In the genomic region with DNA sequence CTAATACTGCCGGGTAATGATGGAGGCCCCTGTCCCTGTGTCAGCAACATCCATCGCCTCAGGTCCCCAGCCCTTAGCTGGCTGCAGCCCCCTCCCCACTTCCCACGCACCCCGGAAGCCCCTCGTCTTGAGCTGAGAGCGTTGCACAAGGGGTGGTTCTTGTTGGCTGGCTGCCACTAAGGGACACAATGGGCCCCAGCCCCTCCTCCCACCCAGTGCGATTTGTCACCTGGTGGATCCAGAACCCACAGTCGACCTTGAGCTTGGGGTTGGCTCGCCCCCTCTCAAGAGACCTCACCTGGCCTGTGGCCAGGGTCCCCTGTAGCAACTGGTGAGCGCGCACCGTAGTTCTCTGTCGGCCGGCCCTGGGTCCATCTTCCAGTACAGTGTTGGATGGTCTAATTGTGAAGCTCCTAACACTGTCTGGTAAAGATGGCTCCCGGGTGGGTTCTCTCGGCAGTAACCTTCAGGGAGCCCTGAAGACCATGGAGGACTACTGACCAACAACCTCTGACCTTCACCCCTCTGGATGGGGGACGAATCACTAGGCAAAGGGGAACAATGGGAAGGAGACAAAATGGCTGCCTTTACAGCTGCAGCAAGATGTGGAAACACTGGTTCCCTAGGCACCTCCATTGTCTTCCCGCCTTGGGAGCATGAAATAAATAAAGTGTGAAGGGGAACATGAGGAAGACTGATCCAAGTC, we compare ENCODE assay signal across 9 cellular contexts. TPM values are rescaled to one million over a fixed set of nuclear protein-coding genes. Genes with fewer than 3 reads are reported as not detected.
DNase-seq lines count a peak whose midpoint lies in the region; ATAC-seq and TF ChIP-seq lines count a peak whose summit lies in the region.
"Had no signal": no experiment of that assay in that cellular context is flagged by ENCODE, and none has a peak within 500 bp of the region (broad histone marks: within the 10 kb centered on the region; RNA-seq: fewer than 3 reads in every experiment).

No MANE protein-coding gene starts in this region.

- H3K27ac ChIP-seq in cardiac muscle cell (peak overlapping the region; percentile 69), upper lobe of right lung (peak overlapping the region; percentile 94)

- H3K36me3 ChIP-seq in cardiac muscle cell (peaks cover 36% of the 10 kb centered on the region), upper lobe of right lung (peaks cover 38% of the 10 kb centered on the region)

- H3K9me3 Mint-ChIP-seq in activated T-helper 2 cell treated with anti-CD3 and anti-CD28 coated beads, Interferon-gamma antibody, Interleukin-2, Interleukin-4, amounts not matched to agents 10 μg/mL and 5 μg/mL and 100 μg/mL, durations not matched to agents 14 hours and 24 hours and 36 hours: no peaks in the 10 kb centered on the region

- no peaks in the 10 kb centered on the region for H3K27me3 ChIP-seq in cardiac muscle cell
- H3K27me3 ChIP-seq in upper lobe of right lung: no peaks in the 10 kb centered on the region

- peaks cover 68% of the 10 kb centered on the region for H3K36me3 Mint-ChIP-seq in activated T-helper 2 cell treated with anti-CD3 and anti-CD28 coated beads, Interferon-gamma antibody, Interleukin-2, Interleukin-4, amounts not matched to agents 10 μg/mL and 5 μg/mL and 100 μg/mL, durations not matched to agents 14 hours and 24 hours and 36 hours (ENCODE audit: low read depth)

- ATAC-seq in Right ventricle myocardium superior (ENCODE audit: poor library complexity) (no peak), left lobe of liver (no peak), upper lobe of right lung (no peak), HG03139 (IDR thresholded peaks at IDR 0.05; ENCODE audit: unreplicated experiment) (no peak), HG02840 (IDR thresholded peaks at IDR 0.05; ENCODE audit: low FRiP score, unreplicated experiment) (no peak), HG03565 (IDR thresholded peaks at IDR 0.05; ENCODE audit: unreplicated experiment) (no peak)

- H3K4me3 ChIP-seq in cardiac muscle cell (no peak overlapping the region), upper lobe of right lung (peak overlapping the region; percentile 46)

- TF ChIP-seq CTCF in cardiac muscle cell (IDR thresholded peaks at IDR 0.05; ENCODE audit: low read depth, low read length) (no peak), upper lobe of right lung (IDR thresholded peaks at IDR 0.05) (no peak)

- no peaks in the 10 kb centered on the region for H3K27me3 Mint-ChIP-seq in activated T-helper 2 cell treated with anti-CD3 and anti-CD28 coated beads, Interferon-gamma antibody, Interleukin-2, Interleukin-4, amounts not matched to agents 10 μg/mL and 5 μg/mL and 100 μg/mL, durations not matched to agents 14 hours and 24 hours and 36 hours (ENCODE audit: low read depth)

- no peak overlapping the region for H3K4me3 Mint-ChIP-seq in activated T-helper 2 cell treated with anti-CD3 and anti-CD28 coated beads, Interferon-gamma antibody, Interleukin-2, Interleukin-4, amounts not matched to agents 10 μg/mL and 5 μg/mL and 100 μg/mL, durations not matched to agents 14 hours and 24 hours and 36 hours (ENCODE audit: low read depth)

- intact Hi-C loops in Right ventricle myocardium superior (cut with DNase I) (no loop called here), upper lobe of right lung (cut with DNase I) (loop anchor here (10.0 kb wide), 1 partner anchor 151 kb away; no protein-coding TSS in a partner anchor)
- intact Hi-C loops in activated T-helper 2 cell treated with anti-CD3 and anti-CD28 coated beads, Interferon-gamma antibody, Interleukin-2, Interleukin-4, amounts not matched to agents 10 μg/mL and 5 μg/mL and 100 μg/mL, durations not matched to agents 14 hours and 24 hours and 36 hours (cut with micrococcal nuclease): loop anchor here (2.0 kb wide), 1 partner anchor 39 kb away; no protein-coding TSS in a partner anchor

- H3K9me3 ChIP-seq in cardiac muscle cell (ENCODE audit: low read depth) (no peaks in the 10 kb centered on the region), upper lobe of right lung (no peaks in the 10 kb centered on the region)

- H3K4me1 ChIP-seq in cardiac muscle cell (ENCODE audit: low read depth) (peaks cover 13% of the 10 kb centered on the region), upper lobe of right lung (peaks cover 51% of the 10 kb centered on the region)

- H3K4me1 Mint-ChIP-seq in activated T-helper 2 cell treated with anti-CD3 and anti-CD28 coated beads, Interferon-gamma antibody, Interleukin-2, Interleukin-4, amounts not matched to agents 10 μg/mL and 5 μg/mL and 100 μg/mL, durations not matched to agents 14 hours and 24 hours and 36 hours (ENCODE audit: low read depth): peaks cover 48% of the 10 kb centered on the region

- DNase-seq in cardiac muscle cell (ENCODE audit: low read depth in 1 of 2, low spot score in 1 of 2) (no peak), Right ventricle myocardium superior (no peak), left lobe of liver (ENCODE audit: low spot score) (peak; percentile 49), upper lobe of right lung (peak; percentile 69)
- DNase-seq in activated T-helper 2 cell treated with anti-CD3 and anti-CD28 coated beads, Interferon-gamma antibody, Interleukin-2, Interleukin-4, amounts not matched to agents 10 μg/mL and 5 μg/mL and 100 μg/mL, durations not matched to agents 14 hours and 24 hours and 36 hours (ENCODE audit: low spot score): no peak
- DNase-seq: foreskin fibroblast had no signal

- H3K27ac Mint-ChIP-seq in activated T-helper 2 cell treated with anti-CD3 and anti-CD28 coated beads, Interferon-gamma antibody, Interleukin-2, Interleukin-4, amounts not matched to agents 10 μg/mL and 5 μg/mL and 100 μg/mL, durations not matched to agents 14 hours and 24 hours and 36 hours: peak overlapping the region; percentile 75

RNA-seq across cellular contexts. Expression of gene PHB2, which starts 6.6 kb away (rescaled TPM):
- 350 and 388 TPM in 2 replicates for total RNA-seq in cardiac muscle cell
- 181 and 228 TPM in 2 replicates for polyA plus RNA-seq in cardiac muscle cell
- 136 TPM for total RNA-seq in Right ventricle myocardium superior
- total RNA-seq in activated T-helper 2 cell treated with anti-CD3 and anti-CD28 coated beads, Interferon-gamma antibody, Interleukin-2, Interleukin-4, amounts not matched to agents 10 μg/mL and 5 μg/mL and 100 μg/mL, durations not matched to agents 14 hours and 24 hours and 36 hours: 381 and 391 TPM in 2 replicates
- 129 TPM for total RNA-seq in left lobe of liver
- 126 TPM for total RNA-seq in upper lobe of right lung

RNA-seq across cellular contexts. Expression of gene EMG1, which starts 6.8 kb away (rescaled TPM):
- total RNA-seq in cardiac muscle cell (15.7 and 21.5 TPM in 2 replicates), Right ventricle myocardium superior (39.0 TPM), left lobe of liver (16.1 TPM), upper lobe of right lung (35.6 TPM)
- polyA plus RNA-seq in cardiac muscle cell: 29.7 and 39.2 TPM in 2 replicates
- 104 and 112 TPM in 2 replicates for total RNA-seq in activated T-helper 2 cell treated with anti-CD3 and anti-CD28 coated beads, Interferon-gamma antibody, Interleukin-2, Interleukin-4, amounts not matched to agents 10 μg/mL and 5 μg/mL and 100 μg/mL, durations not matched to agents 14 hours and 24 hours and 36 hours

RNA-seq across cellular contexts. Expression of gene PTPN6, which starts 12.7 kb away (rescaled TPM):
- 17.4 and 19.2 TPM in 2 replicates for total RNA-seq in cardiac muscle cell
- 25.2 and 28.4 TPM in 2 replicates for polyA plus RNA-seq in cardiac muscle cell
- 7.2 TPM for total RNA-seq in Right ventricle myocardium superior
- 250 and 252 TPM in 2 replicates for total RNA-seq in activated T-helper 2 cell treated with anti-CD3 and anti-CD28 coated beads, Interferon-gamma antibody, Interleukin-2, Interleukin-4, amounts not matched to agents 10 μg/mL and 5 μg/mL and 100 μg/mL, durations not matched to agents 14 hours and 24 hours and 36 hours
- 17.8 TPM for total RNA-seq in left lobe of liver
- total RNA-seq in upper lobe of right lung: 154 TPM

RNA-seq across cellular contexts. Expression of gene C12orf57, which starts 20.1 kb away (rescaled TPM):
- total RNA-seq in cardiac muscle cell (260 and 307 TPM in 2 replicates), Right ventricle myocardium superior (251 TPM), left lobe of liver (86.3 TPM), upper lobe of right lung (197 TPM)
- 154 and 208 TPM in 2 replicates for polyA plus RNA-seq in cardiac muscle cell
- total RNA-seq in activated T-helper 2 cell treated with anti-CD3 and anti-CD28 coated beads, Interferon-gamma antibody, Interleukin-2, Interleukin-4, amounts not matched to agents 10 μg/mL and 5 μg/mL and 100 μg/mL, durations not matched to agents 14 hours and 24 hours and 36 hours: 158 and 173 TPM in 2 replicates

RNA-seq across cellular contexts. Expression of gene RNU7-1, which starts 20.3 kb away (rescaled TPM):
- total RNA-seq in cardiac muscle cell (not detected in 2 replicates), Right ventricle myocardium superior (not detected), left lobe of liver (not detected), upper lobe of right lung (not detected)
- not detected in 2 replicates for polyA plus RNA-seq in cardiac muscle cell
- total RNA-seq in activated T-helper 2 cell treated with anti-CD3 and anti-CD28 coated beads, Interferon-gamma antibody, Interleukin-2, Interleukin-4, amounts not matched to agents 10 μg/mL and 5 μg/mL and 100 μg/mL, durations not matched to agents 14 hours and 24 hours and 36 hours: not detected in 2 replicates

Comparison
In these comparisons a context has a peak if more than half of its experiments do, and no peak if none do; other contexts are left out.
1. DNase-seq: peak in left lobe of liver (single experiment) and upper lobe of right lung (single experiment); none in cardiac muscle cell (0 of 2), Right ventricle myocardium superior (single experiment) and activated T-helper 2 cell treated with anti-CD3 and anti-CD28 coated beads, Interferon-gamma antibody, Interleukin-2, Interleukin-4, amounts not matched to agents 10 μg/mL and 5 μg/mL and 100 μg/mL, durations not matched to agents 14 hours and 24 hours and 36 hours (single experiment).